Comparison of ENCODE assay signal across 20 cellular contexts in the genomic region with DNA sequence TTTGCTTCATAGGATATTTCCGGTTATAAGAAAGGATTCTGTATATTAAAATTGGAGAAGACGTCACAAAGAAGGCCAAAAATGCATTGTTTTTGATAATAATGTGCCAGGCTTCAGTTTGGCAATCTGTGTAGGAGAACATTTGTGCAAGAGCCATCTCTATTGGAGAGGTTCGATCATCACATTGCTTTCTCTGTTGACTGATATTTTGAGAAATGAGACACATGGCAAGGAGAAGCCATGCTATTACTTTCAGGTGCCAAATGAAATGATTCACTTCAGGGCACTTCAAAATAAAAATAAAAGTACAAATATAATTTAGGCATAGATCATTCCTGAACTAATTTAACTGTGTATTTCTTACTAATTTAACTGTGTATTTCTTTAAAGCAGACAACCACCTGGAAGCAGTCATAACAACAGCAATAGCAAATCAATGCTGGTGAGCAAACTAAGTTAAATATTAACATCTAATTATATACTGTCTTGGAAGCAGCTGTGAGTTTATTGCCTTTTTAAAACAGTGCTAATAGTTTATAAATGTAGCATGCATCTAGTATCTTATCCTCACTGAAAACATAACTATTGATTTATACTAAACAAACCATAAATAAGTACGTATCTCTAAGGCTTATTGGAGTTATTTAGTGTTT. TPM values are rescaled to one million over a fixed set of nuclear protein-coding genes. Genes with fewer than 3 reads are reported as not detected.
"Had no signal": no experiment of that assay in that cellular context is flagged by ENCODE, and none has a peak within 500 bp of the region (broad histone marks: within the 10 kb centered on the region; RNA-seq: fewer than 3 reads in every experiment).

No MANE protein-coding gene starts in this region.

- H3K27ac ChIP-seq: coronary artery, heart left ventricle, left ventricle myocardium inferior, right atrium auricular region had no signal

- H3K27me3 ChIP-seq: heart left ventricle, right atrium auricular region had no signal

- H3K36me3 ChIP-seq: heart left ventricle, left ventricle myocardium inferior, right atrium auricular region had no signal

- DNase-seq: effector CD4-positive, alpha-beta T cell; heart left ventricle; hippocampal formation; kidney glomerular epithelial cell; left ventricle myocardium inferior; naive thymus-derived CD8-positive, alpha-beta T cell; posterior cingulate gyrus; stimulated activated CD4-positive, alpha-beta T cell treated with anti-CD3 and anti-CD28 coated beads, Interleukin-2, amount 100 ng/mL, for 48 hours; stimulated activated naive CD4-positive, alpha-beta T cell treated with Interleukin-2 at 50 U/mL for 16 hours; trophoblast cell had no signal

- ATAC-seq: esophagus mucosa; heart left ventricle; naive thymus-derived CD8-positive, alpha-beta T cell had no signal

- H3K4me1 ChIP-seq: heart left ventricle, left ventricle myocardium inferior, right atrium auricular region had no signal

- H3K4me3 ChIP-seq: coronary artery, heart left ventricle, left ventricle myocardium inferior, lung, right atrium auricular region, smooth muscle cell had no signal

- H3K9me3 ChIP-seq: heart left ventricle, left ventricle myocardium inferior, right atrium auricular region had no signal

RNA-seq across cellular contexts. Expression of a gene that starts 50.2 kb away (rescaled TPM):
- total RNA-seq: dermis microvascular lymphatic vessel endothelial cell; fibroblast of lung; glomerular endothelial cell; mesenteric fat pad; naive thymus-derived CD8-positive, alpha-beta T cell; pulmonary artery endothelial cell; smooth muscle cell had no signal
